In genomic region chr2:186617771-186618170, GRCh38 we compare ENCODE assay signal across 21 cellular contexts. TPM values are rescaled to one million over a fixed set of nuclear protein-coding genes. Genes with fewer than 3 reads are reported as not detected.
DNase-seq lines count a peak whose midpoint lies in the region; ATAC-seq, FAIRE-seq and TF ChIP-seq lines count a peak whose summit lies in the region.
"Had no signal": no experiment of that assay in that cellular context is flagged by ENCODE, and none has a peak within 500 bp of the region (broad histone marks: within the 10 kb centered on the region; RNA-seq: fewer than 3 reads in every experiment).

No MANE protein-coding gene starts in this region.

- H3K27me3 ChIP-seq in H9 (ENCODE audit: insufficient read depth, low read length): no peaks in the 10 kb centered on the region
- H3K27me3 ChIP-seq: SJCRH30 had no signal

- H3K9ac ChIP-seq in H9 (ENCODE audit: extremely low read depth, insufficient read length, low read length): no peak overlapping the region

- no peak overlapping the region for H4K5ac ChIP-seq in H9 (ENCODE audit: insufficient read length, low read depth, low read length)

- H3K4me1 ChIP-seq in H9 (ENCODE audit: insufficient read depth, low read length): no peaks in the 10 kb centered on the region

- H3K36me3 Mint-ChIP-seq in H9 (ENCODE audit: insufficient read depth in 1 of 3, low read depth in 3 of 3) (no peaks in the 10 kb centered on the region), WTC11 (no peaks in the 10 kb centered on the region)

- H4K20me1 ChIP-seq in H9 (ENCODE audit: control insufficient read depth, insufficient read depth, insufficient read length): no peaks in the 10 kb centered on the region

- no peak overlapping the region for H3K18ac ChIP-seq in H9 (ENCODE audit: insufficient read length, low read depth, low read length)

- H3K14ac ChIP-seq in H9 (ENCODE audit: insufficient read depth, low read length): no peak overlapping the region

- no peaks in the 10 kb centered on the region for H3K23me2 ChIP-seq in H9 (ENCODE audit: insufficient read length, low read depth, low read length, poor library complexity, severe bottlenecking)

- no peak overlapping the region for H4K8ac ChIP-seq in H9 (replicated peaks; ENCODE audit: insufficient read length, low read depth, low read length)

- no peak for FAIRE-seq in frontal cortex (lab: Jason Lieb, UNC)
- FAIRE-seq: H54 had no signal

- WGBS in H9 (ENCODE audit: extremely low coverage, insufficient read length, low lambda C conversion rate): no CpG with 5 or more reads among the region's 1 CpG

- H3K27me3 Mint-ChIP-seq in H9 (ENCODE audit: low read depth) (no peaks in the 10 kb centered on the region), WTC11 (ENCODE audit: low read depth) (no peaks in the 10 kb centered on the region)
- H3K27me3 Mint-ChIP-seq: CD4-positive, CD25-positive, alpha-beta regulatory T cell had no signal

- no peaks in the 10 kb centered on the region for H3K79me2 ChIP-seq in H9 (ENCODE audit: insufficient read depth, low read length)

- DNase-seq in H9 (no peak), WTC11 (ENCODE audit: low spot score) (no peak), globus pallidus (ENCODE audit: low spot score) (peak; percentile 42), pons (ENCODE audit: low spot score) (peak; percentile 72), NCI-H524 treated with DMSO at 0.1 percent for 48 hours (lab: John Stamatoyannopoulos, UW) (no peak), frontal cortex (ENCODE audit: low spot score in 2 of 2) (no peak)
- DNase-seq: CD4-positive, CD25-positive, alpha-beta regulatory T cell; COR-L47; DMS79; KG1; NCI-H1092; NCI-H1436 treated with DMSO at 0.1 percent for 48 hours; NCI-H1930; NCI-H226; NCI-H510A treated with DMSO at 0.1 percent for 48 hours; NCI-H774; NK-92 treated with Interleukin-12 subunit alpha and Interleukin-12 subunit beta, amount 100 ng/mL, for 24 hours; SJCRH30 had no signal

- H3K4me3 Mint-ChIP-seq in H9: no peak overlapping the region
- H3K4me3 Mint-ChIP-seq in WTC11: no peak overlapping the region
- H3K4me3 Mint-ChIP-seq: CD4-positive, CD25-positive, alpha-beta regulatory T cell had no signal

- CTCF ChIA-PET in WTC11 (lab: Charles Lee): no interaction called here

- no peak overlapping the region for H4K91ac ChIP-seq in H9 (ENCODE audit: insufficient read length, low read depth, low read length)

- no peak overlapping the region for H2BK12ac ChIP-seq in H9 (ENCODE audit: insufficient read length, low read depth, low read length)

- no peak overlapping the region for H2BK20ac ChIP-seq in H9 (ENCODE audit: low read depth, low read length, poor library complexity, severe bottlenecking)

- no peak overlapping the region for H3K4ac ChIP-seq in H9 (ENCODE audit: low read depth, low read length)

- H3K9me3 Mint-ChIP-seq in H9 (no peaks in the 10 kb centered on the region), WTC11 (no peaks in the 10 kb centered on the region)
- H3K9me3 Mint-ChIP-seq: CD4-positive, CD25-positive, alpha-beta regulatory T cell had no signal

- TF ChIP-seq CTCF in H9 (conservative IDR thresholded peaks at IDR 0.05) (no peak), WTC11 (IDR thresholded peaks at IDR 0.05) (no peak)

- H3K9me3 ChIP-seq in H9 (ENCODE audit: control insufficient read depth, low read depth, low read length): no peaks in the 10 kb centered on the region
- H3K9me3 ChIP-seq: SJCRH30 had no signal

- no peak overlapping the region for H3K27ac ChIP-seq in H9 (ENCODE audit: insufficient read length, low read depth, low read length)
- H3K27ac ChIP-seq: SJCRH30 had no signal

- POLR2A ChIA-PET in WTC11 (lab: Charles Lee): no interaction called here

- no peak overlapping the region for H3K56ac ChIP-seq in H9 (ENCODE audit: insufficient read length, low read depth, low read length)

- H2AFZ ChIP-seq in H9 (ENCODE audit: low read length): no peak overlapping the region

- no peak overlapping the region for H3K23ac ChIP-seq in H9 (ENCODE audit: insufficient read length, low read depth, low read length)

- ATAC-seq in WTC11: no peak
- no peak for ATAC-seq in HG03135 (IDR thresholded peaks at IDR 0.05; ENCODE audit: unreplicated experiment)
- ATAC-seq: Panc1 had no signal

- H3K4me2 ChIP-seq in H9 (ENCODE audit: insufficient read depth, insufficient read length, low read length): no peak overlapping the region

- no peaks in the 10 kb centered on the region for H3K79me1 ChIP-seq in H9 (ENCODE audit: insufficient read depth, low read depth, low read length, poor library complexity, severe bottlenecking)

- no peak overlapping the region for H2BK120ac ChIP-seq in H9 (ENCODE audit: low read depth, low read length, poor library complexity, severe bottlenecking)

- H3T11ph ChIP-seq in H9 (ENCODE audit: low read length): no peak overlapping the region

- H2BK15ac ChIP-seq in H9 (ENCODE audit: low read depth, low read length): no peak overlapping the region

- no peak overlapping the region for H2AK5ac ChIP-seq in H9 (ENCODE audit: insufficient read length, low read length)

- H3K27ac Mint-ChIP-seq in H9 (peak overlapping the region in 2 of 3 experiments; percentile 14 to 34; a peak in 2 of 7 replicates), WTC11 (0 out of 2 replicates have a peak overlapping the region, but pooled peaks have one; percentile 3)
- H3K27ac Mint-ChIP-seq: CD4-positive, CD25-positive, alpha-beta regulatory T cell had no signal

- H3K4me1 Mint-ChIP-seq in H9 (0 out of 4 replicates have a peak, but pooled peaks cover 0 to 3% of the 10 kb centered on the region in 2 experiments), WTC11 (no peaks in the 10 kb centered on the region)

- H2BK5ac ChIP-seq in H9 (ENCODE audit: insufficient read length, low read length): no peak overlapping the region

TF ChIP-seq in WTC11, 78 proteins besides CTCF, POLR2A, EP300 and RAD21 (continues in another document):
- TF ChIP-seq ZNF423 (CRISPR knock-in tag; IDR thresholded peaks at IDR 0.05): no peak
- TF ChIP-seq FOXJ3 (CRISPR knock-in tag; IDR thresholded peaks at IDR 0.05; ENCODE audit: borderline replicate concordance): no peak
- no peak for TF ChIP-seq FOXP1 (CRISPR knock-in tag; IDR thresholded peaks at IDR 0.05; ENCODE audit: borderline replicate concordance)
- TF ChIP-seq ETV6 (CRISPR knock-in tag; IDR thresholded peaks at IDR 0.05): no peak
- TF ChIP-seq RELA (CRISPR knock-in tag; IDR thresholded peaks at IDR 0.05; ENCODE audit: borderline replicate concordance): no peak
- no peak for TF ChIP-seq ZNF138 (CRISPR knock-in tag; conservative IDR thresholded peaks at IDR 0.05)
- TF ChIP-seq FOXP4 (CRISPR knock-in tag; IDR thresholded peaks at IDR 0.05): no peak
- TF ChIP-seq ZNF396 (CRISPR knock-in tag; IDR thresholded peaks at IDR 0.05; ENCODE audit: borderline replicate concordance): no peak
- no peak for TF ChIP-seq ATF3 (CRISPR knock-in tag; conservative IDR thresholded peaks at IDR 0.05)
- no peak for TF ChIP-seq GTF2I (CRISPR knock-in tag; conservative IDR thresholded peaks at IDR 0.05)
- no peak for TF ChIP-seq SMAD4 (CRISPR knock-in tag; IDR thresholded peaks at IDR 0.05)
- TF ChIP-seq JUN (CRISPR knock-in tag; IDR thresholded peaks at IDR 0.05): no peak
- no peak for TF ChIP-seq AR (CRISPR knock-in tag; IDR thresholded peaks at IDR 0.05)

RNA-seq across cellular contexts. Expression of gene ITGAV, which starts 27.9 kb away (rescaled TPM):
- total RNA-seq in H9 (2021) (22.3 and 26.9 TPM in 2 replicates), WTC11 (2021) (26.5 to 30.0 TPM (median 27.7 TPM) in 3 replicates), frontal cortex (37.5 TPM)

Comparison
In these comparisons a context has a peak if more than half of its experiments do, and no peak if none do; other contexts are left out.
1. DNase-seq: peak in globus pallidus (single experiment) and pons (single experiment); none in H9 (single experiment), WTC11 (single experiment), NCI-H524 treated with DMSO at 0.1 percent for 48 hours (single experiment) and frontal cortex (0 of 2).